27 cellular contexts compared by ENCODE assay signal in genomic region chr5:35203403-35203802, GRCh38. TPM values are rescaled to one million over a fixed set of nuclear protein-coding genes. Genes with fewer than 3 reads are reported as not detected.
"Had no signal": no experiment of that assay in that cellular context is flagged by ENCODE, and none has a peak within 500 bp of the region (broad histone marks: within the 10 kb centered on the region; RNA-seq: fewer than 3 reads in every experiment).

No MANE protein-coding gene starts in this region.

- H3K9me3 ChIP-seq: colonic mucosa, gastrocnemius medialis, heart left ventricle, left ventricle myocardium inferior, ovary, right lobe of liver, suprapubic skin, upper lobe of left lung had no signal

- H3K27me3 ChIP-seq: colonic mucosa, gastrocnemius medialis, ovary, right lobe of liver, suprapubic skin, upper lobe of left lung had no signal

- H3K27ac ChIP-seq: epithelial cell of prostate, gastrocnemius medialis, heart left ventricle, left ventricle myocardium inferior, ovary, right lobe of liver, suprapubic skin, upper lobe of left lung had no signal

- H3K4me1 ChIP-seq: gastrocnemius medialis had no signal

- H3K9me3 Mint-ChIP-seq: dendritic cell treated with granulocyte-macrophage colony-stimulating factor and Interleukin-4, amounts not matched to agents 40 ng/mL and 50 ng/mL, for 4 days; endodermal cell; memory B cell; stimulated activated naive CD8-positive, alpha-beta T cell treated with anti-CD3 and anti-CD28 coated beads, Interleukin-15, amount 100 ng/mL, for 72 hours had no signal

- H3K4me3 ChIP-seq: colonic mucosa, gastrocnemius medialis, heart left ventricle, left ventricle myocardium inferior, lung, ovary, right lobe of liver, suprapubic skin, upper lobe of left lung had no signal

- H3K27ac Mint-ChIP-seq: dendritic cell treated with granulocyte-macrophage colony-stimulating factor and Interleukin-4, amounts not matched to agents 40 ng/mL and 50 ng/mL, for 4 days; endodermal cell; memory B cell; natural killer cell; progenitor cell of endocrine pancreas; stimulated activated naive CD8-positive, alpha-beta T cell treated with anti-CD3 and anti-CD28 coated beads, Interleukin-15, amount 100 ng/mL, for 72 hours had no signal

- H3K4me3 Mint-ChIP-seq: dendritic cell treated with granulocyte-macrophage colony-stimulating factor and Interleukin-4, amounts not matched to agents 40 ng/mL and 50 ng/mL, for 4 days; endodermal cell; memory B cell; natural killer cell; stimulated activated naive CD8-positive, alpha-beta T cell treated with anti-CD3 and anti-CD28 coated beads, Interleukin-15, amount 100 ng/mL, for 72 hours had no signal

- H3K36me3 ChIP-seq: colonic mucosa, gastrocnemius medialis, heart left ventricle, left ventricle myocardium inferior, ovary, right lobe of liver, suprapubic skin, upper lobe of left lung had no signal

- ATAC-seq: esophagus mucosa; gastrocnemius medialis; heart left ventricle; left cardiac atrium; natural killer cell; right lobe of liver; stimulated activated naive CD8-positive, alpha-beta T cell treated with anti-CD3 and anti-CD28 coated beads, Interleukin-15, amount 100 ng/mL, for 72 hours had no signal

- DNase-seq: colonic mucosa; effector CD8-positive, alpha-beta T cell; endodermal cell; gastrocnemius medialis; heart left ventricle; hippocampal formation; left cardiac atrium; left ventricle myocardium inferior; natural killer cell; occipital lobe; ovary; right lobe of liver; stimulated activated CD4-positive, alpha-beta T cell treated with anti-CD3 and anti-CD28 coated beads, Interleukin-12 subunit alpha, Interleukin-12 subunit beta, amount 100 ng/mL, for 4 hours; stimulated activated CD4-positive, alpha-beta T cell treated with anti-CD3 and anti-CD28 coated beads, Interleukin-1b, Interleukin-23, amount 100 ng/mL, for 48 hours; stimulated activated CD4-positive, alpha-beta T cell treated with anti-CD3 and anti-CD28 coated beads, Interleukin-4, amount 100 ng/mL, for 1 hour; stimulated activated CD8-positive, alpha-beta memory T cell treated with anti-CD3 and anti-CD28 coated beads, Interleukin-4, amount 100 ng/mL, for 48 hours; stimulated activated naive CD4-positive, alpha-beta T cell; stimulated activated naive CD8-positive, alpha-beta T cell treated with anti-CD3 and anti-CD28 coated beads, Interleukin-15, amount 100 ng/mL, for 72 hours; upper lobe of left lung had no signal

- H3K27me3 Mint-ChIP-seq: dendritic cell treated with granulocyte-macrophage colony-stimulating factor and Interleukin-4, amounts not matched to agents 40 ng/mL and 50 ng/mL, for 4 days had no signal

- H3K4me1 Mint-ChIP-seq: natural killer cell; stimulated activated naive CD8-positive, alpha-beta T cell treated with anti-CD3 and anti-CD28 coated beads, Interleukin-15, amount 100 ng/mL, for 72 hours had no signal

- H3K36me3 Mint-ChIP-seq: memory B cell, natural killer cell had no signal

RNA-seq across cellular contexts. Expression of gene PRLR, which starts 26.9 kb away (rescaled TPM):
- total RNA-seq: glomerular endothelial cell had no signal
